ENCODE assay signal across 35 cellular contexts in the genomic region with DNA sequence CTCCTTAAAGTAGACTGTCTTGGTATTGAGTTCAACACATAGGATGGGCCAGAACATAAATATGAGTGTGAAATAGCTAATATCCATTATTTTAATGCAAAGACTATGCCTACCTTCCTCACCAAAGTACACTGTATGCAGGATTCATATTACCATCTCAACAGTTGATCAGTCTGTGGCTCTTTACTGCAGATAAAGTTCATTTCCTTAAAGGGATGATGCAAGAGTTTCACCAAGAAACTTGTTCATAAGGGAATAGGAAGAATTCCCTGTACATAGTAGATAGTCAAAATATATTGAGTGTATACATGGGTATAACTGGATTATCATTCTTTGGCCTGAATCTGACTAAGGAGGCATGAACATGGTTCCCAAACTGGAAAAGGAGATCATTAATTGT. TPM values are rescaled to one million over a fixed set of nuclear protein-coding genes. Genes with fewer than 3 reads are reported as not detected.
"Had no signal": no experiment of that assay in that cellular context is flagged by ENCODE, and none has a peak within 500 bp of the region (broad histone marks: within the 10 kb centered on the region; RNA-seq: fewer than 3 reads in every experiment).

No MANE protein-coding gene starts in this region.

- DNase-seq: activated CD4-positive, alpha-beta memory T cell treated with anti-CD3 and anti-CD28 coated beads for 36 hours; activated CD4-positive, alpha-beta T cell treated with anti-CD3 and anti-CD28 coated beads for 36 hours; activated CD4-positive, alpha-beta T cell treated with anti-CD3 and anti-CD28 coated beads, Interleukin-2, amount 10 ng/mL, durations not matched to agents 24 days and 14 days; activated CD4-positive, CD25-positive, alpha-beta regulatory T cell; activated CD4-positive, CD25-positive, alpha-beta regulatory T cell treated with anti-CD3 and anti-CD28 coated beads, Interleukin-2, amount 50 U/mL, for 72 hours; activated CD8-positive, alpha-beta memory T cell treated with anti-CD3 and anti-CD28 coated beads, Interleukin-2, amount 10 ng/mL, durations not matched to agents 7 days and 5 days; activated CD8-positive, alpha-beta memory T cell treated with anti-CD3 and anti-CD28 coated beads, Interleukin-2, amount 50 U/mL, for 4 hours; activated CD8-positive, alpha-beta T cell treated with anti-CD3 and anti-CD28 coated beads, Interleukin-2, amount 10 ng/mL, durations not matched to agents 7 days and 5 days; activated effector memory CD4-positive, alpha-beta T cell treated with anti-CD3 and anti-CD28 coated beads, Interleukin-2, amount 50 U/mL, for 16 hours; activated naive CD4-positive, alpha-beta T cell treated with anti-CD3 and anti-CD28 coated beads for 36 hours; activated naive CD8-positive, alpha-beta T cell treated with anti-CD3 and anti-CD28 coated beads for 36 hours; activated naive CD8-positive, alpha-beta T cell treated with anti-CD3 and anti-CD28 coated beads, Interleukin-2, amount 50 U/mL, for 24 hours; activated T-cell treated with anti-CD3 and anti-CD28 coated beads, Interleukin-2, amount 50 U/mL, for 1 hour; activated T-cell treated with anti-CD3 and anti-CD28 coated beads, Interleukin-2, amount 50 U/mL, for 48 hours; cortex of kidney; dermis blood vessel endothelial cell; effector CD4-positive, alpha-beta T cell; effector memory CD8-positive, alpha-beta T cell; erythroblast; foreskin melanocyte; heart right ventricle; T-helper 1 cell; T-helper 17 cell; T1000 had no signal

- H3K4me3 ChIP-seq: ascending aorta, breast epithelium, cardiac muscle cell, esophagus muscularis mucosa, gastroesophageal sphincter, heart right ventricle had no signal

RNA-seq across cellular contexts. Expression of a gene that starts 44.9 kb away (rescaled TPM):
- total RNA-seq: activated CD4-positive, alpha-beta memory T cell treated with anti-CD3 and anti-CD28 coated beads for 36 hours; activated CD4-positive, alpha-beta T cell treated with anti-CD3 and anti-CD28 coated beads for 36 hours; activated CD4-positive, alpha-beta T cell treated with anti-CD3 and anti-CD28 coated beads, Interleukin-2, amount 10 ng/mL, durations not matched to agents 24 days and 14 days; activated CD8-positive, alpha-beta memory T cell treated with anti-CD3 and anti-CD28 coated beads for 36 hours; activated CD8-positive, alpha-beta memory T cell treated with anti-CD3 and anti-CD28 coated beads, Interleukin-2, amount 10 ng/mL, durations not matched to agents 7 days and 5 days; activated CD8-positive, alpha-beta T cell treated with anti-CD3 and anti-CD28 coated beads, Interleukin-2, amount 10 ng/mL, durations not matched to agents 7 days and 5 days; activated naive CD8-positive, alpha-beta T cell treated with anti-CD3 and anti-CD28 coated beads for 36 hours; activated T-helper 1 cell treated with anti-CD3 and anti-CD28 coated beads, Interleukin-12 subunit alpha, Interleukin-12 subunit beta, Interleukin-2, Interleukin-4 antibody, amounts not matched to agents 30 ng/mL and 10 ng/mL and 1 ng/mL, durations not matched to agents 14 hours and 24 hours and 36 hours; activated T-helper 2 cell treated with anti-CD3 and anti-CD28 coated beads, Interferon-gamma antibody, Interleukin-2, Interleukin-4, amounts not matched to agents 10 μg/mL and 5 μg/mL and 100 μg/mL, durations not matched to agents 14 hours and 24 hours and 36 hours; ascending aorta; cardiac muscle cell; cerebellum; dermis blood vessel endothelial cell; esophagus muscularis mucosa; fibroblast of villous mesenchyme; glomerular endothelial cell; T-helper 17 cell had no signal
